ENCODE assay signal across 21 cellular contexts in genomic region chr4:99625369-99625768, GRCh38. TPM values are rescaled to one million over a fixed set of nuclear protein-coding genes. Genes with fewer than 3 reads are reported as not detected.
DNase-seq lines count a peak whose midpoint lies in the region; ATAC-seq, FAIRE-seq and TF ChIP-seq lines count a peak whose summit lies in the region.
"Had no signal": no experiment of that assay in that cellular context is flagged by ENCODE, and none has a peak within 500 bp of the region (broad histone marks: within the 10 kb centered on the region; RNA-seq: fewer than 3 reads in every experiment).

No MANE protein-coding gene starts in this region.

- H3K9me3 ChIP-seq in sigmoid colon (no peaks in the 10 kb centered on the region), HAP-1 (no peaks in the 10 kb centered on the region), pancreas (no peaks in the 10 kb centered on the region)
- H3K9me3 ChIP-seq: ovary, SK-N-SH, tibial artery had no signal

- ATAC-seq in GM18870 (IDR thresholded peaks at IDR 0.05; ENCODE audit: unreplicated experiment) (peak; percentile 83), GM21381 (IDR thresholded peaks at IDR 0.05; ENCODE audit: unreplicated experiment) (peak; percentile 54), HG03159 (IDR thresholded peaks at IDR 0.05; ENCODE audit: unreplicated experiment) (peak; percentile 75), pancreas (no peak)

- 73 to 84% methylated on average over 5 of the region's 5 CpGs for WGBS in sigmoid colon, 2 donors
- 86 to 91% methylated on average over 5 of the region's 5 CpGs for WGBS in pancreas, 2 donors

- in situ Hi-C loops in HAP-1 (cut with MboI; ENCODE audit: low sequenced_read_pairs), result no loop called here

- H3K36me3 ChIP-seq in sigmoid colon, result no peaks in the 10 kb centered on the region
- H3K36me3 ChIP-seq in HAP-1 (replicated peaks), result no peaks in the 10 kb centered on the region
- H3K36me3 ChIP-seq in pancreas, result no peaks in the 10 kb centered on the region
- H3K36me3 ChIP-seq: ovary, tibial artery had no signal

- intact Hi-C loops in sigmoid colon (cut with DNase I) (no loop called here), pancreas (cut with DNase I) (no loop called here)

- FAIRE-seq in pancreas (lab: Jason Lieb, UNC), result no peak

- TF ChIP-seq POLR2A in sigmoid colon (IDR thresholded peaks at IDR 0.05), result no peak

- H3K4me3 ChIP-seq in sigmoid colon (no peak overlapping the region), HAP-1 (no peak overlapping the region), pancreas (no peak overlapping the region)
- H3K4me3 ChIP-seq: ovary, tibial artery had no signal

- no peak for TF ChIP-seq CTCF in sigmoid colon (IDR thresholded peaks at IDR 0.05)
- TF ChIP-seq CTCF in pancreas (IDR thresholded peaks at IDR 0.05), result no peak

- H3K4me1 ChIP-seq in sigmoid colon (peaks cover 0 to 45% (median 24%) of the 10 kb centered on the region in 4 donors), HAP-1 (no peaks in the 10 kb centered on the region), pancreas (peaks cover 0 to under 1% (median 0%) of the 10 kb centered on the region in 3 donors)

- H3K27ac ChIP-seq in sigmoid colon (peak overlapping the region; percentile 75 to 78 (median 76)), pancreas (no peak overlapping the region)
- H3K27ac ChIP-seq: tibial artery had no signal

- H3K27me3 ChIP-seq in sigmoid colon, result no peaks in the 10 kb centered on the region
- H3K27me3 ChIP-seq in HAP-1 (ENCODE audit: low read depth), result no peaks in the 10 kb centered on the region; the same call in 1 of the 2 replicates
- H3K27me3 ChIP-seq in pancreas, result no peaks in the 10 kb centered on the region
- H3K27me3 ChIP-seq: ovary, tibial artery had no signal

- TF ChIP-seq EP300 in sigmoid colon (IDR thresholded peaks at IDR 0.05), result no peak

- no peak for DNase-seq in sigmoid colon
- no peak for DNase-seq in HAP-1 (ENCODE audit: low spot score in 2 of 2)
- DNase-seq in pancreas, result no peak
- no peak for DNase-seq in SK-N-DZ (ENCODE audit: low spot score)
- DNase-seq: activated CD4-positive, alpha-beta memory T cell treated with anti-CD3 and anti-CD28 coated beads, Interleukin-2, amount 10 ng/mL, durations not matched to agents 7 days and 5 days; activated CD4-positive, CD25-positive, alpha-beta regulatory T cell; caudate nucleus; foreskin melanocyte; NCI-H1694 treated with DMSO at 0.1 percent for 48 hours; NCI-H345; ovary; SK-N-SH; stimulated activated CD4-positive, alpha-beta T cell treated with anti-CD3 and anti-CD28 coated beads, Interleukin-1b, Interleukin-23, amount 100 ng/mL, for 48 hours; stimulated activated naive CD4-positive, alpha-beta T cell treated with Interleukin-2 at 50 U/mL for 16 hours; tibial artery had no signal

RNA-seq across cellular contexts. Expression of gene C4orf54, which starts 32.3 kb away (rescaled TPM):
- total RNA-seq in sigmoid colon (under 1 TPM; under 0.01 to 0.28 (median 0.15) TPM), pancreas (under 1 TPM in 1 of 6 donors, not detected in 5; 0.03 TPM)
- polyA plus RNA-seq in sigmoid colon (under 1 TPM in 1 of 3 donors, not detected in 2; 0.01 TPM), pancreas (under 1 TPM; under 0.01 TPM)
- polyA plus RNA-seq in SK-N-DZ (2014; cell fraction: cytosol; rRNA removed), result 0.02 and 0.03 TPM in 2 replicates
- polyA plus RNA-seq in SK-N-DZ (2014; cell fraction: nucleus; rRNA removed), result not detected in 2 replicates
- total RNA-seq: activated CD4-positive, alpha-beta memory T cell treated with anti-CD3 and anti-CD28 coated beads, Interleukin-2, amount 10 ng/mL, durations not matched to agents 7 days and 5 days; kidney epithelial cell; lung microvascular endothelial cell had no signal
- polyA plus RNA-seq: SK-N-SH had no signal

RNA-seq across cellular contexts. Expression of gene MTTP, which starts 50.7 kb away (rescaled TPM):
- total RNA-seq in sigmoid colon (10 to 100 TPM in 1 of 4 donors, 1 to 10 TPM in 3; 2.4 to 12.8 (median 5.9) TPM), pancreas (under 1 TPM in 2 of 6 donors, not detected in 4; 0.04 to 0.28 TPM)
- polyA plus RNA-seq in sigmoid colon (under 1 TPM in 1 of 3 donors, not detected in 2; 0.13 TPM), pancreas (under 1 TPM in 1 of 2 donors, not detected in 1; 0.05 TPM)
- not detected in 2 replicates for polyA plus RNA-seq in SK-N-DZ (2014; cell fraction: cytosol; rRNA removed)
- not detected in 2 replicates for polyA plus RNA-seq in SK-N-DZ (2014; cell fraction: nucleus; rRNA removed)
- total RNA-seq: dermis microvascular lymphatic vessel endothelial cell, lung microvascular endothelial cell had no signal
- polyA plus RNA-seq: SK-N-SH had no signal

Comparison
In these comparisons a context has a peak if more than half of its experiments do, and no peak if none do; other contexts are left out.
1. ATAC-seq: peak in GM18870 (single experiment), GM21381 (single experiment) and HG03159 (single experiment); none in pancreas (0 of 4).
2. H3K27ac ChIP-seq: peak in sigmoid colon (4 of 4); none in pancreas (0 of 4).